In genomic region chr17:35766903-35767510, GRCh38 we compare ENCODE assay signal across 8 cellular contexts. TPM values are rescaled to one million over a fixed set of nuclear protein-coding genes. Genes with fewer than 3 reads are reported as not detected.
DNase-seq lines count a peak whose midpoint lies in the region; ATAC-seq and TF ChIP-seq lines count a peak whose summit lies in the region.

No MANE protein-coding gene starts in this region.

- H3K9me2 ChIP-seq in GM23248 (ENCODE audit: insufficient read depth) = no peaks in the 10 kb centered on the region

- peaks cover 16% of the 10 kb centered on the region for H3K27me3 Mint-ChIP-seq in CD4-positive, CD25-positive, alpha-beta regulatory T cell
- H3K27me3 Mint-ChIP-seq in mesothelial cell of epicardium (ENCODE audit: low read depth) = no peaks in the 10 kb centered on the region

- H3K4me1 ChIP-seq in CD4-positive, CD25-positive, alpha-beta regulatory T cell (ENCODE audit: control insufficient read depth, insufficient read depth, low read length, poor library complexity, severe bottlenecking) = peaks cover 11% of the 10 kb centered on the region
- H3K4me1 ChIP-seq in GM23248 (ENCODE audit: insufficient read depth) = no peaks in the 10 kb centered on the region
- H3K4me1 ChIP-seq in smooth muscle cell (ENCODE audit: low read depth) = peaks cover 5% of the 10 kb centered on the region

- H2AFZ ChIP-seq in GM23248 (no peak overlapping the region), smooth muscle cell (ENCODE audit: low read depth) (no peak overlapping the region)

- 23 to 25% methylated on average over 7 of the region's 7 CpGs for WGBS in GM23248 (ENCODE audit: low coverage in 1 of 2, low lambda C conversion rate in 2 of 2, missing lambda C conversion rate in 2 of 2), 2 experiments
- WGBS in smooth muscle cell (ENCODE audit: low lambda C conversion rate) = 62% methylated on average over 7 of the region's 7 CpGs

- H3K36me3 Mint-ChIP-seq in CD4-positive, CD25-positive, alpha-beta regulatory T cell = no peaks in the 10 kb centered on the region
- no peaks in the 10 kb centered on the region for H3K36me3 Mint-ChIP-seq in mesothelial cell of epicardium

- H3K36me3 ChIP-seq in CD4-positive, CD25-positive, alpha-beta regulatory T cell (ENCODE audit: control insufficient read depth, insufficient read depth, low read length) = no peaks in the 10 kb centered on the region
- H3K36me3 ChIP-seq in GM23248 (ENCODE audit: low read depth) (no peaks in the 10 kb centered on the region), smooth muscle cell (ENCODE audit: low read depth) (no peaks in the 10 kb centered on the region)

- peaks cover 0 to 8% (median 3%) of the 10 kb centered on the region in 4 donors for H3K4me1 Mint-ChIP-seq in CD4-positive, CD25-positive, alpha-beta regulatory T cell
- peaks cover 7% of the 10 kb centered on the region for H3K4me1 Mint-ChIP-seq in mesothelial cell of epicardium

- no peak overlapping the region for H3K27ac ChIP-seq in CD4-positive, CD25-positive, alpha-beta regulatory T cell (ENCODE audit: insufficient read depth, low read length, poor library complexity, severe bottlenecking)
- H3K27ac ChIP-seq in GM23248 = no peak overlapping the region
- no peak overlapping the region for H3K27ac ChIP-seq in smooth muscle cell (ENCODE audit: low read depth)

- in situ Hi-C loops in GM23248 (cut with MboI) = no loop called here

- DNase-seq in CD4-positive, CD25-positive, alpha-beta regulatory T cell = peak in 2 of 3 donors; percentile 28 to 46
- peak; percentile 75 for DNase-seq in GM23248
- DNase-seq in SW480 (ENCODE audit: low spot score) = peak; percentile 44
- peak; percentile 58 for DNase-seq in fibroblast of mammary gland (ENCODE audit: low read depth)
- no peak for DNase-seq in smooth muscle cell (lab: John Stamatoyannopoulos, UW; ENCODE audit: unreplicated experiment)
- no peak for DNase-seq in mesothelial cell of epicardium (ENCODE audit: low spot score in 2 of 2, unreplicated experiment in 2 of 2)
- no peak for DNase-seq in activated T-cell treated with anti-CD3 and anti-CD28 coated beads, Interleukin-2, amount 50 U/mL, for 1 hour

- H3K9ac ChIP-seq in GM23248 (no peak overlapping the region), smooth muscle cell (ENCODE audit: low read depth) (no peak overlapping the region)

- H3K79me2 ChIP-seq in GM23248 (ENCODE audit: insufficient read depth) (no peaks in the 10 kb centered on the region), smooth muscle cell (ENCODE audit: low read depth) (no peaks in the 10 kb centered on the region)

- peak; percentile 74 for TF ChIP-seq CTCF in fibroblast of mammary gland (conservative IDR thresholded peaks at IDR 0.05; ENCODE audit: control insufficient read depth, insufficient read depth, low read depth, low read length)
- peak; percentile 55 for TF ChIP-seq CTCF in smooth muscle cell (IDR thresholded peaks at IDR 0.05; ENCODE audit: borderline replicate concordance, insufficient read depth, poor library complexity, severe bottlenecking)
- TF ChIP-seq CTCF in mesothelial cell of epicardium (IDR thresholded peaks at IDR 0.05; ENCODE audit: unreplicated experiment) = no peak

- ATAC-seq in CD4-positive, CD25-positive, alpha-beta regulatory T cell (ENCODE audit: low read depth in 2 of 2) = no peak
- ATAC-seq in HG02970 (IDR thresholded peaks at IDR 0.05; ENCODE audit: low FRiP score, unreplicated experiment) = no peak

- no peaks in the 10 kb centered on the region for H3K9me3 ChIP-seq in CD4-positive, CD25-positive, alpha-beta regulatory T cell (ENCODE audit: control insufficient read depth in 2 of 2, low read length in 2 of 2)
- H3K9me3 ChIP-seq in GM23248 (ENCODE audit: low read depth) (no peaks in the 10 kb centered on the region), smooth muscle cell (replicated peaks; ENCODE audit: low read depth) (no peaks in the 10 kb centered on the region)

- H3K4me2 ChIP-seq in GM23248 (ENCODE audit: unreplicated experiment) = no peak overlapping the region
- H3K4me2 ChIP-seq in smooth muscle cell = no peak overlapping the region

- H3K27me3 ChIP-seq in CD4-positive, CD25-positive, alpha-beta regulatory T cell (ENCODE audit: control insufficient read depth, insufficient read depth, low read length) = no peaks in the 10 kb centered on the region
- H3K27me3 ChIP-seq in GM23248 (replicated peaks; ENCODE audit: insufficient read depth) (peaks cover 10% of the 10 kb centered on the region), smooth muscle cell (ENCODE audit: low read depth) (no peaks in the 10 kb centered on the region)

- H3K4me3 ChIP-seq in CD4-positive, CD25-positive, alpha-beta regulatory T cell (ENCODE audit: low read depth, low read length) = no peak overlapping the region
- H3K4me3 ChIP-seq in GM23248 (no peak overlapping the region), fibroblast of mammary gland (ENCODE audit: control insufficient read depth, low read depth, low read length) (no peak overlapping the region), smooth muscle cell (no peak overlapping the region)

- no peak overlapping the region for H3K27ac Mint-ChIP-seq in CD4-positive, CD25-positive, alpha-beta regulatory T cell
- no peak overlapping the region for H3K27ac Mint-ChIP-seq in mesothelial cell of epicardium

- H3K9me3 Mint-ChIP-seq in CD4-positive, CD25-positive, alpha-beta regulatory T cell = no peaks in the 10 kb centered on the region
- H3K9me3 Mint-ChIP-seq in mesothelial cell of epicardium = no peaks in the 10 kb centered on the region

- no peaks in the 10 kb centered on the region for H4K20me1 ChIP-seq in GM23248 (ENCODE audit: insufficient read depth)
- no peaks in the 10 kb centered on the region for H4K20me1 ChIP-seq in smooth muscle cell (ENCODE audit: low read depth)

- H3K4me3 Mint-ChIP-seq in CD4-positive, CD25-positive, alpha-beta regulatory T cell = peak overlapping the region in 1 of 4 donors; percentile 68
- no peak overlapping the region for H3K4me3 Mint-ChIP-seq in mesothelial cell of epicardium

- no peaks in the 10 kb centered on the region for H3F3A ChIP-seq in GM23248 (ENCODE audit: insufficient read depth)
- H3F3A ChIP-seq in smooth muscle cell (ENCODE audit: low read depth) = peaks cover 8% of the 10 kb centered on the region

RNA-seq across cellular contexts. Expression of gene C17orf50, which starts 6.3 kb away (rescaled TPM):
- total RNA-seq in CD4-positive, CD25-positive, alpha-beta regulatory T cell = not detected
- polyA plus RNA-seq in CD4-positive, CD25-positive, alpha-beta regulatory T cell = not detected
- not detected in 2 replicates for total RNA-seq in GM23248 (2014; rRNA removed; shearing (Covaris generic))
- polyA plus RNA-seq in GM23248 (2016; fragmentation: Nextera tagmentation; extraction: Ambion mirVana) (not detected in 2 replicates), smooth muscle cell (0.33 TPM in 1 of 2 replicates, not detected in the other)
- total RNA-seq in smooth muscle cell (not detected in 2 replicates), mesothelial cell of epicardium (not detected in 3 replicates)

RNA-seq across cellular contexts. Expression of gene GAS2L2, which starts 14.0 kb away (rescaled TPM):
- not detected for total RNA-seq in CD4-positive, CD25-positive, alpha-beta regulatory T cell
- polyA plus RNA-seq in CD4-positive, CD25-positive, alpha-beta regulatory T cell = not detected
- not detected in 2 replicates for total RNA-seq in GM23248 (2014; rRNA removed; shearing (Covaris generic))
- polyA plus RNA-seq in GM23248 (2016; fragmentation: Nextera tagmentation; extraction: Ambion mirVana) = 0.06 TPM in 1 of 2 replicates, not detected in the other
- total RNA-seq in smooth muscle cell = not detected in 2 replicates
- not detected in 2 replicates for polyA plus RNA-seq in smooth muscle cell
- total RNA-seq in mesothelial cell of epicardium = 0.09 to 0.20 TPM (median 0.11 TPM) in 3 replicates

RNA-seq across cellular contexts. Expression of gene MMP28, which starts 28.4 kb away (rescaled TPM):
- not detected for total RNA-seq in CD4-positive, CD25-positive, alpha-beta regulatory T cell
- polyA plus RNA-seq in CD4-positive, CD25-positive, alpha-beta regulatory T cell = 1 to 10 TPM in 2 of 4 donors, under 1 TPM in 1, not detected in 1; 0.80 to 4.3 (median 2.7) TPM
- total RNA-seq in GM23248 (2014; rRNA removed; shearing (Covaris generic)) = not detected in 2 replicates
- polyA plus RNA-seq in GM23248 (2016; fragmentation: Nextera tagmentation; extraction: Ambion mirVana) (0.25 TPM in 1 of 2 replicates, not detected in the other), smooth muscle cell (25.7 and 51.4 TPM in 2 replicates)
- total RNA-seq in smooth muscle cell (38.0 and 50.0 TPM in 2 replicates), mesothelial cell of epicardium (0.34 to 0.86 TPM in 2 of 3 replicates, not detected in the other)

RNA-seq across cellular contexts. Expression of gene RASL10B, which starts 35.6 kb away (rescaled TPM):
- total RNA-seq in CD4-positive, CD25-positive, alpha-beta regulatory T cell = not detected
- polyA plus RNA-seq in CD4-positive, CD25-positive, alpha-beta regulatory T cell = under 1 TPM in 1 of 4 donors, not detected in 3; 0.14 TPM
- total RNA-seq in GM23248 (2014; rRNA removed; shearing (Covaris generic)) = 0.54 and 0.76 TPM in 2 replicates
- 0.08 and 0.11 TPM in 2 replicates for polyA plus RNA-seq in GM23248 (2016; fragmentation: Nextera tagmentation; extraction: Ambion mirVana)
- total RNA-seq in smooth muscle cell = 6.8 and 8.2 TPM in 2 replicates
- polyA plus RNA-seq in smooth muscle cell = 11.0 and 18.6 TPM in 2 replicates
- 19.3 to 20.5 TPM (median 20.1 TPM) in 3 replicates for total RNA-seq in mesothelial cell of epicardium

RNA-seq across cellular contexts. Expression of gene TAF15, which starts 42.3 kb away (rescaled TPM):
- total RNA-seq in CD4-positive, CD25-positive, alpha-beta regulatory T cell = 186 TPM
- 10 to 100 TPM in 3 of 4 donors, 1 to 10 TPM in 1; 8.8 to 19.8 (median 15.0) TPM for polyA plus RNA-seq in CD4-positive, CD25-positive, alpha-beta regulatory T cell
- 27.5 and 39.3 TPM in 2 replicates for total RNA-seq in GM23248 (2014; rRNA removed; shearing (Covaris generic))
- polyA plus RNA-seq in GM23248 (2016; fragmentation: Nextera tagmentation; extraction: Ambion mirVana) (7.0 and 9.2 TPM in 2 replicates), smooth muscle cell (4.2 and 8.1 TPM in 2 replicates)
- total RNA-seq in smooth muscle cell (25.5 and 33.3 TPM in 2 replicates), mesothelial cell of epicardium (218 to 235 TPM (median 225 TPM) in 3 replicates)

Comparison
In these comparisons a context has a peak if more than half of its experiments do, and no peak if none do; other contexts are left out.
1. DNase-seq: peak in CD4-positive, CD25-positive, alpha-beta regulatory T cell (2 of 3), GM23248 (single experiment), SW480 (single experiment) and fibroblast of mammary gland (single experiment); none in smooth muscle cell (single experiment), mesothelial cell of epicardium (0 of 2) and activated T-cell treated with anti-CD3 and anti-CD28 coated beads, Interleukin-2, amount 50 U/mL, for 1 hour (single experiment).
2. RNA of gene MMP28, which starts 28.4 kb away (total RNA-seq): 38.0 to 50.0 TPM in smooth muscle cell; 0.34 to 0.86 TPM in mesothelial cell of epicardium, not detected in CD4-positive, CD25-positive, alpha-beta regulatory T cell (single experiment) and not detected in GM23248; every median in the first group is over 10 times any median in the second.